ENCODE assay signal across 9 cellular contexts in the genomic region with DNA sequence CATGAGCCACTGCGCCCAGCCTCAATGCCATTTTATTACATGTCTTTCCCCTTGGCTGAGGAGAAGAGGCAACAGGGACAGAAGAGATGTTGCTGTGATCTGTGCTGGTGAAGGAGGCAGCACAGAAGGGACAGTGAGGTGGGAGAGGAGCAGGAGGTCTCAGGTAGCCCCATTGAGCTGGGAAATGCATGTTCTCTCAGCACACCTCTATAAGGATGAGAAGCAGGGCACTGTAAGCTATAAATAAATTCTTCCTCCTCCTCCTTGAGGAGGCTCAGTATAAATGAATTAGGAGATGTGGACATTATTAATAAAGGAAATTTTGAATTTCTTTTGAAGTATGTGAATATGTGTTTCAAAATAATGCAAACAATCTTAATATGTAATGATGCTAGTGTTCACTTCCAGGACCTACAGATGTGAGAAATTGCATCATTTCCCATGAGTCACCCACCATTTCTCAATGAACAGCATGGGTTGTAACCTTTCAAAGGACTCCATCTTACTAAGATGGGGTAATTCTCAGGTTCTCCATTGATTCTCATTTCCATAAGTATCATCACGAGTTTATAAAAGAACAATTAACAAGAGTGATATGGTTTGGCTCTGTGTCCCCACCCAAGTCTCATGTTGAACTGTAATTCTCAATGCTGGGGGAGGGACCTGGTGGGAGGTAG.
DNase-seq lines count a peak whose midpoint lies in the region; ATAC-seq and TF ChIP-seq lines count a peak whose summit lies in the region.
"Had no signal": no experiment of that assay in that cellular context is flagged by ENCODE, and none has a peak within 500 bp of the region (broad histone marks: within the 10 kb centered on the region; RNA-seq: fewer than 3 reads in every experiment).

No MANE protein-coding gene starts in this region.

- DNase-seq in activated CD4-positive, alpha-beta T cell treated with anti-CD3 and anti-CD28 coated beads for 36 hours = peak; percentile 22
- DNase-seq in activated CD4-positive, alpha-beta T cell treated with anti-CD3 and anti-CD28 coated beads, Interleukin-2, amount 50 U/mL, for 1 hour = no peak
- peak; percentile 32 for DNase-seq in NCI-H460 (ENCODE audit: extremely low read depth, low read depth)
- DNase-seq in brain pericyte (ENCODE audit: low read depth, low spot score) = peak; percentile 12
- DNase-seq in trophoblast cell = peak; percentile 71 to 85
- no peak for DNase-seq in left ventricle myocardium superior
- DNase-seq in GM20000 (ENCODE audit: low spot score) = no peak

- H4K8ac ChIP-seq in trophoblast cell (ENCODE audit: low read depth, low read length) = no peak overlapping the region

- H3K27ac Mint-ChIP-seq in activated CD4-positive, alpha-beta T cell treated with anti-CD3 and anti-CD28 coated beads for 36 hours = peak overlapping the region; percentile 95

- WGBS in trophoblast cell (ENCODE audit: extremely low coverage, insufficient coverage, insufficient read length) = no CpG with 5 or more reads among the region's 2 CpGs

- no peak overlapping the region for H3K18ac ChIP-seq in trophoblast cell (ENCODE audit: low read length)

- H4K91ac ChIP-seq in trophoblast cell (ENCODE audit: low read depth, low read length) = no peak overlapping the region

- no peaks in the 10 kb centered on the region for H3K79me2 ChIP-seq in trophoblast cell (ENCODE audit: control insufficient read depth, insufficient read depth, low read length, poor library complexity)

- H2AFZ ChIP-seq in trophoblast cell (ENCODE audit: insufficient read depth, low read length, poor library complexity) = no peak overlapping the region

- no peak overlapping the region for H3K4me2 ChIP-seq in trophoblast cell (ENCODE audit: low read length)
- H3K4me2 ChIP-seq: A549 had no signal

- H2BK12ac ChIP-seq in trophoblast cell (ENCODE audit: low read length) = no peak overlapping the region

- no peak for TF ChIP-seq CTCF in GM20000 (IDR thresholded peaks at IDR 0.05; ENCODE audit: extremely low read depth, missing control alignments)

- CTCF ChIA-PET in activated CD4-positive, alpha-beta T cell treated with anti-CD3 and anti-CD28 coated beads for 36 hours (lab: Charles Lee) = interaction anchor here (0.6 kb wide), 1 partner anchor 315 kb away, joined by 3 read pairs; no protein-coding TSS in a partner anchor

- H2AK5ac ChIP-seq in trophoblast cell (ENCODE audit: low read length) = no peak overlapping the region

- no peak overlapping the region for H3K14ac ChIP-seq in trophoblast cell (ENCODE audit: low read length)

- no peak overlapping the region for H3K4me3 Mint-ChIP-seq in activated CD4-positive, alpha-beta T cell treated with anti-CD3 and anti-CD28 coated beads for 36 hours

- no peak overlapping the region for H3K23ac ChIP-seq in trophoblast cell (ENCODE audit: low read length)

- POLR2A ChIA-PET in activated CD4-positive, alpha-beta T cell treated with anti-CD3 and anti-CD28 coated beads for 36 hours (lab: Charles Lee) = no interaction called here

- intact Hi-C loops in activated CD4-positive, alpha-beta T cell treated with anti-CD3 and anti-CD28 coated beads for 36 hours (cut with DNase I, micrococcal nuclease) = loop anchor here in 1 of 2 experiments (2.0 to 5.0 kb wide), 4 partner anchors 91 to 346 kb away; no protein-coding TSS in a partner anchor
- intact Hi-C loops in left ventricle myocardium superior (cut with micrococcal nuclease) = no loop called here

- peaks cover 6% of the 10 kb centered on the region for H3K9me3 Mint-ChIP-seq in activated CD4-positive, alpha-beta T cell treated with anti-CD3 and anti-CD28 coated beads for 36 hours (ENCODE audit: low read depth)

- no peak overlapping the region for H3K4me3 ChIP-seq in trophoblast cell (ENCODE audit: low read depth, low read length)
- H3K4me3 ChIP-seq: A549 had no signal

- peaks cover 2% of the 10 kb centered on the region for H3K79me1 ChIP-seq in trophoblast cell (ENCODE audit: low read length)

- H3K36me3 ChIP-seq in trophoblast cell (ENCODE audit: control insufficient read depth in 1 of 2, insufficient read depth in 2 of 2, low read length in 2 of 2) = peaks cover 0 to 2% of the 10 kb centered on the region in 2 experiments

- no peak overlapping the region for H4K12ac ChIP-seq in trophoblast cell (ENCODE audit: low read depth, low read length)

- H3K4me1 ChIP-seq in trophoblast cell (ENCODE audit: control insufficient read depth in 1 of 2, insufficient read depth in 2 of 2, low read length in 2 of 2) = peaks cover 0 to 2% of the 10 kb centered on the region in 2 experiments
- H3K4me1 ChIP-seq: A549 had no signal

- no peaks in the 10 kb centered on the region for H3K27me3 ChIP-seq in trophoblast cell (ENCODE audit: insufficient read depth, low read length)

- ATAC-seq in activated CD4-positive, alpha-beta T cell treated with anti-CD3 and anti-CD28 coated beads for 36 hours = peak; percentile 90
- ATAC-seq in left ventricle myocardium superior = no peak
- ATAC-seq in HG02623 (IDR thresholded peaks at IDR 0.05; ENCODE audit: unreplicated experiment) = no peak
- ATAC-seq: A549 had no signal

- no peak overlapping the region for H3K9ac ChIP-seq in trophoblast cell (ENCODE audit: low read length)

- H3K36me3 Mint-ChIP-seq in activated CD4-positive, alpha-beta T cell treated with anti-CD3 and anti-CD28 coated beads for 36 hours (ENCODE audit: low read depth) = peaks cover 46% of the 10 kb centered on the region

- no peaks in the 10 kb centered on the region for H3K9me3 ChIP-seq in trophoblast cell (ENCODE audit: insufficient read depth, low read depth, low read length)
- H3K9me3 ChIP-seq: A549 had no signal

- no peak overlapping the region for H3K27ac ChIP-seq in trophoblast cell (ENCODE audit: low read depth, low read length)
- H3K27ac ChIP-seq: A549 had no signal

- no peaks in the 10 kb centered on the region for H3K27me3 Mint-ChIP-seq in activated CD4-positive, alpha-beta T cell treated with anti-CD3 and anti-CD28 coated beads for 36 hours

- H3K4me1 Mint-ChIP-seq in activated CD4-positive, alpha-beta T cell treated with anti-CD3 and anti-CD28 coated beads for 36 hours = peaks cover 18% of the 10 kb centered on the region

- H2BK120ac ChIP-seq in trophoblast cell (ENCODE audit: insufficient read depth, low read length, poor library complexity) = no peak overlapping the region

- H3K4ac ChIP-seq in trophoblast cell (ENCODE audit: low read depth, low read length) = no peak overlapping the region

- H2BK5ac ChIP-seq in trophoblast cell (ENCODE audit: low read depth, low read length, poor library complexity) = no peak overlapping the region

Comparison
In these comparisons a context has a peak if more than half of its experiments do, and no peak if none do; other contexts are left out.
1. DNase-seq: peak in activated CD4-positive, alpha-beta T cell treated with anti-CD3 and anti-CD28 coated beads for 36 hours (single experiment), NCI-H460 (single experiment), brain pericyte (single experiment) and trophoblast cell (2 of 2); none in activated CD4-positive, alpha-beta T cell treated with anti-CD3 and anti-CD28 coated beads, Interleukin-2, amount 50 U/mL, for 1 hour (single experiment), left ventricle myocardium superior (single experiment) and GM20000 (single experiment).